Comparison of ENCODE assay signal across 20 cellular contexts in the genomic region with DNA sequence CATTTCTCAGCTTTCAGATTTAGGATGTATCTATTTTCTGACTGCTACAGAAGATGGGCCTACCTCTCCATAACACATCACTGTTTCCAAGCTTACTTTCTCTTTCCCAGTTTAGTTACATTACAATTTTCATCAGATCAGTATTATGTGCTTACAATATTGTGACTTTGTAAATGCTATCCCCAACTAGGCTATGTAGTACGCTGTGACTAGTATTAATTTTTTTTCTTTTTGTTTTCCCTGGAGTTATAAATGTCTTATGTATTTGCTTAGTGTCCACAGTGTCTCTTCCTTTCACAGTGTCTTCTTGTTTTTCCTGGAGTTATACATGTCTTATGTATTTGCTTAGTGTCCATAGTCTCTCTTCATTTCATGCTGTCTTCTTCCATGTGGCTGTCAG.
"Had no signal": no experiment of that assay in that cellular context is flagged by ENCODE, and none has a peak within 500 bp of the region (broad histone marks: within the 10 kb centered on the region; RNA-seq: fewer than 3 reads in every experiment).

No MANE protein-coding gene starts in this region.

- H3K9me3 Mint-ChIP-seq: endodermal cell had no signal

- H3K36me3 ChIP-seq: colonic mucosa, esophagus muscularis mucosa, gastroesophageal sphincter, heart left ventricle, left lung, lower lobe of right lung had no signal

- H3K36me3 Mint-ChIP-seq: immature natural killer cell had no signal

- H3K4me3 Mint-ChIP-seq: dendritic cell treated with granulocyte-macrophage colony-stimulating factor and Interleukin-4, amounts not matched to agents 40 ng/mL and 50 ng/mL, for 4 days; effector memory CD8-positive, alpha-beta T cell; endodermal cell; immature natural killer cell; memory B cell had no signal

- H3K4me1 Mint-ChIP-seq: immature natural killer cell, memory B cell had no signal

- H3K27ac Mint-ChIP-seq: dendritic cell treated with granulocyte-macrophage colony-stimulating factor and Interleukin-4, amounts not matched to agents 40 ng/mL and 50 ng/mL, for 4 days; effector memory CD8-positive, alpha-beta T cell; endodermal cell; immature natural killer cell; memory B cell had no signal

- H3K27me3 Mint-ChIP-seq: dendritic cell treated with granulocyte-macrophage colony-stimulating factor and Interleukin-4, amounts not matched to agents 40 ng/mL and 50 ng/mL, for 4 days; memory B cell had no signal

- H3K27ac ChIP-seq: colonic mucosa, esophagus muscularis mucosa, foreskin keratinocyte, gastroesophageal sphincter, heart left ventricle, hepatocyte, left lung, lower lobe of right lung had no signal

- H2AFZ ChIP-seq: hepatocyte had no signal

- ATAC-seq: effector memory CD8-positive, alpha-beta T cell; foreskin keratinocyte; gastroesophageal sphincter; heart left ventricle; left cardiac atrium; left lung; left ventricle myocardium superior; lower lobe of right lung had no signal

- H3K4me1 ChIP-seq: esophagus muscularis mucosa, foreskin keratinocyte, gastroesophageal sphincter, heart left ventricle, left lung, lower lobe of right lung had no signal

- DNase-seq: colonic mucosa; cortex of kidney; effector CD8-positive, alpha-beta T cell; effector memory CD8-positive, alpha-beta T cell; endodermal cell; foreskin keratinocyte; heart left ventricle; hypothalamus; immature natural killer cell; left cardiac atrium; left lung; left ventricle myocardium superior; mesendoderm; midbrain had no signal

- H3K4me2 ChIP-seq: hepatocyte had no signal

- H3K27me3 ChIP-seq: colonic mucosa, foreskin keratinocyte, hepatocyte had no signal

- H3K79me2 ChIP-seq: hepatocyte had no signal

- H3K4me3 ChIP-seq: colonic mucosa, esophagus muscularis mucosa, gastroesophageal sphincter, heart left ventricle, hepatocyte, left lung, lower lobe of right lung had no signal

- H3K9me3 ChIP-seq: colonic mucosa had no signal
